In genomic region chr7:135557455-135558336, GRCh38 we compare ENCODE assay signal across 1 cellular context.
TF ChIP-seq lines count a peak whose summit lies in the region.

Gene NUP205, plus strand, starts transcription at chr7:135557917. Its CDS starts 28 bp downstream, at chr7:135557945.

TF ChIP-seq in HEK293, 187 proteins besides CTCF, POLR2A, EP300 and RAD21 (continued from another document):
- TF ChIP-seq SP3 (tag by site-specific recombination; IDR thresholded peaks at IDR 0.05) (peak; percentile 73; the same call in 1 of the 2 replicates), ZNF626 (tag by site-specific recombination; IDR thresholded peaks at IDR 0.05) (no peak), PRDM2 (tag by site-specific recombination; IDR thresholded peaks at IDR 0.05; ENCODE audit: borderline replicate concordance) (no peak), ZNF639 (tag by site-specific recombination; IDR thresholded peaks at IDR 0.05) (0 out of 2 replicates have a peak, but pooled peaks have one; percentile 66), ZNF248 (tag by site-specific recombination; IDR thresholded peaks at IDR 0.05) (no peak), RBAK (tag by site-specific recombination; IDR thresholded peaks at IDR 0.05) (no peak), ZBTB17 (tag by site-specific recombination; IDR thresholded peaks at IDR 0.05) (peak; percentile 90), KLF10 (tag by site-specific recombination; IDR thresholded peaks at IDR 0.05) (no peak), ZNF449 (tag by site-specific recombination; IDR thresholded peaks at IDR 0.05) (no peak; the same call in 1 of the 2 replicates), ZNF529 (tag by site-specific recombination; IDR thresholded peaks at IDR 0.05; ENCODE audit: insufficient replicate concordance) (no peak), YY2 (tag by site-specific recombination; IDR thresholded peaks at IDR 0.05) (peak; percentile 93), ZNF48 (tag by site-specific recombination; IDR thresholded peaks at IDR 0.05) (no peak), PRDM4 (tag by site-specific recombination; IDR thresholded peaks at IDR 0.05) (peak; percentile 12; the same call in 1 of the 2 replicates), ZNF692 (tag by site-specific recombination; IDR thresholded peaks at IDR 0.05) (peak; percentile 67), ZFP69B (tag by site-specific recombination; IDR thresholded peaks at IDR 0.05) (no peak; the same call in 1 of the 2 replicates), PATZ1 (tag by site-specific recombination; IDR thresholded peaks at IDR 0.05) (peak; percentile 25; the same call in 1 of the 2 replicates), ZNF747 (tag by site-specific recombination; IDR thresholded peaks at IDR 0.05) (no peak), ZNF580 (tag by site-specific recombination; IDR thresholded peaks at IDR 0.05) (peak; percentile 50), ZNF214 (tag by site-specific recombination; IDR thresholded peaks at IDR 0.05; ENCODE audit: borderline replicate concordance) (no peak), ZNF211 (tag by site-specific recombination; IDR thresholded peaks at IDR 0.05; ENCODE audit: low read depth) (no peak), ZBTB49 (tag by site-specific recombination; IDR thresholded peaks at IDR 0.05; ENCODE audit: low read depth) (no peak), GLIS2 (tag by site-specific recombination; IDR thresholded peaks at IDR 0.05) (no peak), ZNF121 (tag by site-specific recombination; IDR thresholded peaks at IDR 0.05) (no peak), ZXDB (tag by site-specific recombination; IDR thresholded peaks at IDR 0.05) (peak; percentile 88), ZNF174 (tag by site-specific recombination; IDR thresholded peaks at IDR 0.05) (no peak)
